ENCODE assay signal across 2 cellular contexts in the genomic region with DNA sequence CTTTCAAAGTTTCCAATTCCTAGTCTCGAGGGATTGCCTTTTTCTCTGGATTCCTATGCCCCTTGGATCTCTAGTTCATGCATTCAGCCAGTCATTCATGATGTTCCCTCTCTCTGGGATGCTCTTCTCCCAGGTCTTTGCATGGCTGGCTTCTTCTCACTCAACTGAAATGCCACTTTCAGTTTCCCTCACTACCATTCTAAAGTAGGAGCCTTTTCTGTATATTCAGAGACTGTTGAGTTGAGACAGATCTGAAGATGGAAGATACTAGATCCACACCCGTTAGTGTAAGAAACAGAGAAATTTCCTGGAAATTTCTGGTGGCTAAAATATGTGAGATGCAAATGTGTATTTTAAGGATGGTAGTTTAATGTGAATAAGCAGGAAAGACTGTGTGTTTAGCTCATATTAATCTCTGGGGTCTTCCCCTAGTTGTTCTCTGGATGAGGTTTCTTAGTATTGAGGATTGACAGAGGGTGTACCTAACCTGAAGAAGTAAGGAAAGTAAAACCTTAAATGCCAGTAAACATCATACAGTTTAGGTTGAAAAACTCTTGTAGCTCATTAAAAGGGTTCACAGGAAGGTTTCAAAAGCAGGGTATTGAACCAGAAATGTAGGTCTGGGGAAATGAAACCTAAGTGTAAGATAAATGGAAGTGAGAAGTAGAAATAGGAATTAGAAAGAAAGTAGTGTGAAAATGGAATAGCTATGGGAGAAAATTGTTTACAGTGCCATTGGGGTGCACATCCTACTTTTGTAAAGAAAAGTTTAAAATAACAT.
TF ChIP-seq lines count a peak whose summit lies in the region.

No MANE protein-coding gene starts in this region.

TF ChIP-seq in SK-N-SH, 30 proteins besides CTCF, POLR2A, EP300 and RAD21:
- TF ChIP-seq, protein P1, sequence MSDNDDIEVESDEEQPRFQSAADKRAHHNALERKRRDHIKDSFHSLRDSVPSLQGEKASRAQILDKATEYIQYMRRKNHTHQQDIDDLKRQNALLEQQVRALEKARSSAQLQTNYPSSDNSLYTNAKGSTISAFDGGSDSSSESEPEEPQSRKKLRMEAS (IDR thresholded peaks at IDR 0.05; ENCODE audit: low read depth), result no peak
- TF ChIP-seq RXRA (IDR thresholded peaks at IDR 0.05; ENCODE audit: borderline replicate concordance, low read depth), result no peak
- TF ChIP-seq ELF1 (IDR thresholded peaks at IDR 0.05), result no peak
- no peak for TF ChIP-seq TAF1 (IDR thresholded peaks at IDR 0.05; ENCODE audit: borderline replicate concordance, low read depth, low read length)
- no peak for TF ChIP-seq RFX5 (IDR thresholded peaks at IDR 0.05; ENCODE audit: low read length)
- no peak for TF ChIP-seq FOXJ3 (CRISPR knock-in tag; IDR thresholded peaks at IDR 0.05)
- TF ChIP-seq SIN3A (IDR thresholded peaks at IDR 0.05; ENCODE audit: borderline replicate concordance, low read depth, low read length), result no peak
- TF ChIP-seq SMC3 (IDR thresholded peaks at IDR 0.05; ENCODE audit: low read depth, low read length), result no peak
- no peak for TF ChIP-seq RCOR1 (IDR thresholded peaks at IDR 0.05; ENCODE audit: low read length)
- TF ChIP-seq, protein P2, sequence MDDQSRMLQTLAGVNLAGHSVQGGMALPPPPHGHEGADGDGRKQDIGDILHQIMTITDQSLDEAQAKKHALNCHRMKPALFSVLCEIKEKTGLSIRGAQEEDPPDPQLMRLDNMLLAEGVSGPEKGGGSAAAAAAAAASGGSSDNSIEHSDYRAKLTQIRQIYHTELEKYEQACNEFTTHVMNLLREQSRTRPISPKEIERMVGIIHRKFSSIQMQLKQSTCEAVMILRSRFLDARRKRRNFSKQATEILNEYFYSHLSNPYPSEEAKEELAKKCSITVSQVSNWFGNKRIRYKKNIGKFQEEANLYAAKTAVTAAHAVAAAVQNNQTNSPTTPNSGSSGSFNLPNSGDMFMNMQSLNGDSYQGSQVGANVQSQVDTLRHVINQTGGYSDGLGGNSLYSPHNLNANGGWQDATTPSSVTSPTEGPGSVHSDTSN (IDR thresholded peaks at IDR 0.05), result no peak
- TF ChIP-seq, protein P3, sequence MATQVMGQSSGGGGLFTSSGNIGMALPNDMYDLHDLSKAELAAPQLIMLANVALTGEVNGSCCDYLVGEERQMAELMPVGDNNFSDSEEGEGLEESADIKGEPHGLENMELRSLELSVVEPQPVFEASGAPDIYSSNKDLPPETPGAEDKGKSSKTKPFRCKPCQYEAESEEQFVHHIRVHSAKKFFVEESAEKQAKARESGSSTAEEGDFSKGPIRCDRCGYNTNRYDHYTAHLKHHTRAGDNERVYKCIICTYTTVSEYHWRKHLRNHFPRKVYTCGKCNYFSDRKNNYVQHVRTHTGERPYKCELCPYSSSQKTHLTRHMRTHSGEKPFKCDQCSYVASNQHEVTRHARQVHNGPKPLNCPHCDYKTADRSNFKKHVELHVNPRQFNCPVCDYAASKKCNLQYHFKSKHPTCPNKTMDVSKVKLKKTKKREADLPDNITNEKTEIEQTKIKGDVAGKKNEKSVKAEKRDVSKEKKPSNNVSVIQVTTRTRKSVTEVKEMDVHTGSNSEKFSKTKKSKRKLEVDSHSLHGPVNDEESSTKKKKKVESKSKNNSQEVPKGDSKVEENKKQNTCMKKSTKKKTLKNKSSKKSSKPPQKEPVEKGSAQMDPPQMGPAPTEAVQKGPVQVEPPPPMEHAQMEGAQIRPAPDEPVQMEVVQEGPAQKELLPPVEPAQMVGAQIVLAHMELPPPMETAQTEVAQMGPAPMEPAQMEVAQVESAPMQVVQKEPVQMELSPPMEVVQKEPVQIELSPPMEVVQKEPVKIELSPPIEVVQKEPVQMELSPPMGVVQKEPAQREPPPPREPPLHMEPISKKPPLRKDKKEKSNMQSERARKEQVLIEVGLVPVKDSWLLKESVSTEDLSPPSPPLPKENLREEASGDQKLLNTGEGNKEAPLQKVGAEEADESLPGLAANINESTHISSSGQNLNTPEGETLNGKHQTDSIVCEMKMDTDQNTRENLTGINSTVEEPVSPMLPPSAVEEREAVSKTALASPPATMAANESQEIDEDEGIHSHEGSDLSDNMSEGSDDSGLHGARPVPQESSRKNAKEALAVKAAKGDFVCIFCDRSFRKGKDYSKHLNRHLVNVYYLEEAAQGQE (IDR thresholded peaks at IDR 0.05; ENCODE audit: low read depth, low read length), result no peak
- TF ChIP-seq FOSL2 (IDR thresholded peaks at IDR 0.05; ENCODE audit: borderline replicate concordance, low read depth), result no peak
- TF ChIP-seq, protein P4, sequence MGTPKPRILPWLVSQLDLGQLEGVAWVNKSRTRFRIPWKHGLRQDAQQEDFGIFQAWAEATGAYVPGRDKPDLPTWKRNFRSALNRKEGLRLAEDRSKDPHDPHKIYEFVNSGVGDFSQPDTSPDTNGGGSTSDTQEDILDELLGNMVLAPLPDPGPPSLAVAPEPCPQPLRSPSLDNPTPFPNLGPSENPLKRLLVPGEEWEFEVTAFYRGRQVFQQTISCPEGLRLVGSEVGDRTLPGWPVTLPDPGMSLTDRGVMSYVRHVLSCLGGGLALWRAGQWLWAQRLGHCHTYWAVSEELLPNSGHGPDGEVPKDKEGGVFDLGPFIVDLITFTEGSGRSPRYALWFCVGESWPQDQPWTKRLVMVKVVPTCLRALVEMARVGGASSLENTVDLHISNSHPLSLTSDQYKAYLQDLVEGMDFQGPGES (IDR thresholded peaks at IDR 0.05; ENCODE audit: low read depth, low read length), result no peak
- TF ChIP-seq NFIC (IDR thresholded peaks at IDR 0.05; ENCODE audit: borderline replicate concordance), result no peak

TF ChIP-seq in SK-N-SH treated with all-trans-retinoic acid at 6 μM for 48 hours, 23 proteins besides CTCF, POLR2A, EP300 and RAD21 (continued from another document):
- TF ChIP-seq, protein P5, sequence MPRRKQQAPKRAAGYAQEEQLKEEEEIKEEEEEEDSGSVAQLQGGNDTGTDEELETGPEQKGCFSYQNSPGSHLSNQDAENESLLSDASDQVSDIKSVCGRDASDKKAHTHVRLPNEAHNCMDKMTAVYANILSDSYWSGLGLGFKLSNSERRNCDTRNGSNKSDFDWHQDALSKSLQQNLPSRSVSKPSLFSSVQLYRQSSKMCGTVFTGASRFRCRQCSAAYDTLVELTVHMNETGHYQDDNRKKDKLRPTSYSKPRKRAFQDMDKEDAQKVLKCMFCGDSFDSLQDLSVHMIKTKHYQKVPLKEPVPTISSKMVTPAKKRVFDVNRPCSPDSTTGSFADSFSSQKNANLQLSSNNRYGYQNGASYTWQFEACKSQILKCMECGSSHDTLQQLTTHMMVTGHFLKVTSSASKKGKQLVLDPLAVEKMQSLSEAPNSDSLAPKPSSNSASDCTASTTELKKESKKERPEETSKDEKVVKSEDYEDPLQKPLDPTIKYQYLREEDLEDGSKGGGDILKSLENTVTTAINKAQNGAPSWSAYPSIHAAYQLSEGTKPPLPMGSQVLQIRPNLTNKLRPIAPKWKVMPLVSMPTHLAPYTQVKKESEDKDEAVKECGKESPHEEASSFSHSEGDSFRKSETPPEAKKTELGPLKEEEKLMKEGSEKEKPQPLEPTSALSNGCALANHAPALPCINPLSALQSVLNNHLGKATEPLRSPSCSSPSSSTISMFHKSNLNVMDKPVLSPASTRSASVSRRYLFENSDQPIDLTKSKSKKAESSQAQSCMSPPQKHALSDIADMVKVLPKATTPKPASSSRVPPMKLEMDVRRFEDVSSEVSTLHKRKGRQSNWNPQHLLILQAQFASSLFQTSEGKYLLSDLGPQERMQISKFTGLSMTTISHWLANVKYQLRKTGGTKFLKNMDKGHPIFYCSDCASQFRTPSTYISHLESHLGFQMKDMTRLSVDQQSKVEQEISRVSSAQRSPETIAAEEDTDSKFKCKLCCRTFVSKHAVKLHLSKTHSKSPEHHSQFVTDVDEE (CRISPR knock-in tag; IDR thresholded peaks at IDR 0.05), result no peak
